In the genomic region with DNA sequence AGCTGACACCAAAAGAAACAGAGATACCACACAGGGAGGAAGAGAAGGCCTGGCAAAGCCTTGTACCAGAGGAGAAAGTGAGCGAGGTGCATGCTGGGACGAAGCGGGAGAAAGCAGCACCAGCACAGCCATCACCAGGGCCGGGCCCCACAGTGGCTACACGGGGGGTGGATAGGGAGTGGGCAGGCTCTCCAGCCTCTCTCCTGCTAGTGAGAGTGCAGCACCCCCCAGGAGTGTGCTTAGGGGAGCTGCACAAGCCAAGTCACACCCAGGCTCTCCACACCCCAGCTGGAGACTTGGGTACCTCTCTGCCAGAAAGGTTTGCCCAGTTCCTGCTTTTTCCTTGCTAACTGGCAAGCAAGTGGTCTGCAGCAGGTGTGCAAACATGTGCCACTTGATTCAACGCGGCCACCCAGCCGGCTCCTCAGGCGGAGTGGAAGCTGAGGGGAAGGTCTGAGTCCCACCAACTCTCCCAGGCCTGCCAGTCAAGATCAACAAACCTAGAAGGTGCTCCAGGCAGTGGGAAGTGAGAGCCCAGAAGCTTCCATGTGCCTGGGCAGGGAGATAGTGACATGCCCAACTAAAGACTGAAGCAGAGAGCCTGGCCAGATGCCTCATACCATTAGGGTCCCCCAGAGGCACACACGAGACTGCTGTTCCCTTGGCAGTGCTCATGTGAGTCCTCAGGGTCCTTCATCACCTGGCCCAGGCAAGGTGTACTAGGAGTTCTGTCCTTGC, we compare ENCODE assay signal across 15 cellular contexts. TPM values are rescaled to one million over a fixed set of nuclear protein-coding genes. Genes with fewer than 3 reads are reported as not detected.
DNase-seq lines count a peak whose midpoint lies in the region; ATAC-seq and TF ChIP-seq lines count a peak whose summit lies in the region.
"Had no signal": no experiment of that assay in that cellular context is flagged by ENCODE, and none has a peak within 500 bp of the region (broad histone marks: within the 10 kb centered on the region; RNA-seq: fewer than 3 reads in every experiment).

No MANE protein-coding gene starts in this region.

- no peaks in the 10 kb centered on the region for H4K20me1 ChIP-seq in OCI-LY1 (ENCODE audit: insufficient read depth, low read length)

- peaks cover 0 to 10% of the 10 kb centered on the region in 2 donors for H3K36me3 Mint-ChIP-seq in activated naive CD4-positive, alpha-beta T cell treated with anti-CD3 and anti-CD28 coated beads, Interleukin-2, amount 50 U/mL, for 72 hours
- peaks cover 10% of the 10 kb centered on the region for H3K36me3 Mint-ChIP-seq in glutamatergic neuron (ENCODE audit: unreplicated experiment)
- peaks cover 25% of the 10 kb centered on the region for H3K36me3 Mint-ChIP-seq in type B pancreatic cell

- H3K4me3 ChIP-seq in OCI-LY1 (ENCODE audit: low read depth, low read length, poor library complexity, severe bottlenecking) (peak overlapping the region; percentile 3), ascending aorta (no peak overlapping the region)
- H3K4me3 ChIP-seq: body of pancreas, esophagus muscularis mucosa, neural progenitor cell had no signal

- H3K9ac ChIP-seq in OCI-LY1 (ENCODE audit: low read length) = peak overlapping the region; percentile 47; the same call in 1 of the 2 replicates
- H3K9ac ChIP-seq: neural progenitor cell had no signal

- peak overlapping the region; percentile 59; the same call in 1 of the 2 replicates for H3K4me2 ChIP-seq in OCI-LY1 (ENCODE audit: low read length)
- H3K4me2 ChIP-seq: neural progenitor cell had no signal

- peaks cover 12% of the 10 kb centered on the region for H3K27me3 Mint-ChIP-seq in glutamatergic neuron (ENCODE audit: unreplicated experiment)
- H3K27me3 Mint-ChIP-seq in type B pancreatic cell = no peaks in the 10 kb centered on the region

- DNase-seq in activated naive CD4-positive, alpha-beta T cell treated with anti-CD3 and anti-CD28 coated beads, Interleukin-2, amount 50 U/mL, for 72 hours (ENCODE audit: low spot score in 2 of 2) = peak in 1 of 2 donors; percentile 47
- no peak for DNase-seq in activated naive CD4-positive, alpha-beta T cell treated with Interleukin-2 at 50 U/mL for 16 hours
- no peak for DNase-seq in glutamatergic neuron
- peak; percentile 56 for DNase-seq in type B pancreatic cell (ENCODE audit: extremely low spot score, unreplicated experiment)
- DNase-seq in ascending aorta (ENCODE audit: low spot score in 2 of 2) = no peak
- DNase-seq in dedifferentiated amniotic fluid mesenchymal stem cell (ENCODE audit: extremely low spot score) = no peak
- DNase-seq: NCI-H524 treated with DMSO at 0.1 percent for 48 hours; stimulated activated CD4-positive, alpha-beta T cell treated with anti-CD3 and anti-CD28 coated beads, Interleukin-15, amount 100 ng/mL, for 24 hours; stimulated activated naive CD4-positive, alpha-beta T cell treated with Interleukin-2 at 50 U/mL for 16 hours; T-helper 1 cell had no signal

- H2AFZ ChIP-seq in OCI-LY1 (ENCODE audit: low read length) = no peak overlapping the region
- H2AFZ ChIP-seq: neural progenitor cell had no signal

- peaks cover 100% of the 10 kb centered on the region for H3K4me1 ChIP-seq in OCI-LY1 (ENCODE audit: insufficient read depth, low read length, severe bottlenecking)
- H3K4me1 ChIP-seq in ascending aorta = no peaks in the 10 kb centered on the region
- H3K4me1 ChIP-seq: body of pancreas, neural progenitor cell had no signal

- H3K9me3 ChIP-seq in OCI-LY1 (ENCODE audit: low read length) = no peaks in the 10 kb centered on the region
- H3K9me3 ChIP-seq in ascending aorta = no peaks in the 10 kb centered on the region
- H3K9me3 ChIP-seq: body of pancreas, esophagus muscularis mucosa had no signal

- H3K4me3 Mint-ChIP-seq in glutamatergic neuron (ENCODE audit: unreplicated experiment) (no peak overlapping the region), type B pancreatic cell (peak overlapping the region; percentile 40)
- H3K4me3 Mint-ChIP-seq: neural progenitor cell had no signal

- H3F3A ChIP-seq in OCI-LY1 (ENCODE audit: insufficient read depth, low read length) = peaks cover 7% of the 10 kb centered on the region; the same call in 1 of the 2 replicates

- peaks cover 48% of the 10 kb centered on the region for H3K4me1 Mint-ChIP-seq in glutamatergic neuron (ENCODE audit: low read depth, unreplicated experiment)
- peaks cover 22% of the 10 kb centered on the region for H3K4me1 Mint-ChIP-seq in type B pancreatic cell (ENCODE audit: unreplicated experiment)

- intact Hi-C loops in ascending aorta (cut with DNase I) = no loop called here

- H3K36me3 ChIP-seq in OCI-LY1 (ENCODE audit: insufficient read depth, low read length) (peaks cover 50% of the 10 kb centered on the region; the same call in 1 of the 2 replicates), ascending aorta (peaks cover 38 to 60% of the 10 kb centered on the region in 2 donors)
- H3K36me3 ChIP-seq: neural progenitor cell had no signal

- H3K79me2 ChIP-seq in OCI-LY1 (ENCODE audit: insufficient read depth, low read length) = peaks cover 5% of the 10 kb centered on the region; the same call in 1 of the 2 replicates

- no peak for TF ChIP-seq CTCF in OCI-LY1 (IDR thresholded peaks at IDR 0.05; ENCODE audit: low read length)
- TF ChIP-seq CTCF in glutamatergic neuron (IDR thresholded peaks at IDR 0.05; ENCODE audit: partially characterized antibody, unreplicated experiment) = no peak
- no peak for TF ChIP-seq CTCF in type B pancreatic cell (conservative IDR thresholded peaks at IDR 0.05)
- no peak for TF ChIP-seq CTCF in ascending aorta (IDR thresholded peaks at IDR 0.05)

- peak overlapping the region; percentile 95 for H3K27ac ChIP-seq in OCI-LY1 (ENCODE audit: low read depth, low read length, poor library complexity, severe bottlenecking)
- H3K27ac ChIP-seq in ascending aorta = no peak overlapping the region
- H3K27ac ChIP-seq: body of pancreas, esophagus muscularis mucosa, neural progenitor cell had no signal

- H3K27me3 ChIP-seq in OCI-LY1 (ENCODE audit: insufficient read depth, low read length) (no peaks in the 10 kb centered on the region), ascending aorta (no peaks in the 10 kb centered on the region)
- H3K27me3 ChIP-seq: body of pancreas, esophagus muscularis mucosa, neural progenitor cell had no signal

- no peaks in the 10 kb centered on the region for H3K9me2 ChIP-seq in OCI-LY1 (ENCODE audit: low read depth, low read length)

- H3K27ac Mint-ChIP-seq in activated naive CD4-positive, alpha-beta T cell treated with anti-CD3 and anti-CD28 coated beads, Interleukin-2, amount 50 U/mL, for 72 hours = peak overlapping the region; percentile 2 to 94
- H3K27ac Mint-ChIP-seq in glutamatergic neuron (ENCODE audit: unreplicated experiment) (peak overlapping the region; percentile 35), type B pancreatic cell (peak overlapping the region; percentile 85)
- H3K27ac Mint-ChIP-seq: neural progenitor cell had no signal

- ATAC-seq in activated naive CD4-positive, alpha-beta T cell treated with anti-CD3 and anti-CD28 coated beads, Interleukin-2, amount 50 U/mL, for 72 hours = no peak
- ATAC-seq in HG03280 (IDR thresholded peaks at IDR 0.05; ENCODE audit: unreplicated experiment) = no peak
- ATAC-seq: body of pancreas had no signal

- H3K9me3 Mint-ChIP-seq in activated naive CD4-positive, alpha-beta T cell treated with anti-CD3 and anti-CD28 coated beads, Interleukin-2, amount 50 U/mL, for 72 hours = no peaks in the 10 kb centered on the region
- H3K9me3 Mint-ChIP-seq in glutamatergic neuron (ENCODE audit: unreplicated experiment) = peaks cover 16% of the 10 kb centered on the region
- H3K9me3 Mint-ChIP-seq in type B pancreatic cell = no peaks in the 10 kb centered on the region
- H3K9me3 Mint-ChIP-seq: neural progenitor cell had no signal

RNA-seq across cellular contexts. Expression of a gene that starts 39.9 kb away (rescaled TPM):
- 10 to 100 TPM; 15.0 to 15.3 TPM for total RNA-seq in activated naive CD4-positive, alpha-beta T cell treated with anti-CD3 and anti-CD28 coated beads, Interleukin-2, amount 50 U/mL, for 72 hours
- total RNA-seq in glutamatergic neuron (ENCODE audit: unreplicated experiment) (43.7 TPM), type B pancreatic cell (ENCODE audit: low replicate concordance) (26.8 and 28.6 TPM in 2 replicates), ascending aorta (29.1 TPM)

RNA-seq across cellular contexts. Expression of a gene that starts 54.8 kb away (rescaled TPM):
- total RNA-seq in activated naive CD4-positive, alpha-beta T cell treated with anti-CD3 and anti-CD28 coated beads, Interleukin-2, amount 50 U/mL, for 72 hours = 10 to 100 TPM; 14.0 to 14.1 TPM
- total RNA-seq in glutamatergic neuron (ENCODE audit: unreplicated experiment) (7.0 TPM), type B pancreatic cell (ENCODE audit: low replicate concordance) (8.1 and 11.6 TPM in 2 replicates), ascending aorta (28.0 TPM)

Comparison
In these comparisons a context has a peak if more than half of its experiments do, and no peak if none do; other contexts are left out.
1. H3K27ac Mint-ChIP-seq: peak in every context shown above with its lines; median percentile 85 in type B pancreatic cell; 48 in activated naive CD4-positive, alpha-beta T cell treated with anti-CD3 and anti-CD28 coated beads, Interleukin-2, amount 50 U/mL, for 72 hours; 35 in glutamatergic neuron.